In the genomic region with DNA sequence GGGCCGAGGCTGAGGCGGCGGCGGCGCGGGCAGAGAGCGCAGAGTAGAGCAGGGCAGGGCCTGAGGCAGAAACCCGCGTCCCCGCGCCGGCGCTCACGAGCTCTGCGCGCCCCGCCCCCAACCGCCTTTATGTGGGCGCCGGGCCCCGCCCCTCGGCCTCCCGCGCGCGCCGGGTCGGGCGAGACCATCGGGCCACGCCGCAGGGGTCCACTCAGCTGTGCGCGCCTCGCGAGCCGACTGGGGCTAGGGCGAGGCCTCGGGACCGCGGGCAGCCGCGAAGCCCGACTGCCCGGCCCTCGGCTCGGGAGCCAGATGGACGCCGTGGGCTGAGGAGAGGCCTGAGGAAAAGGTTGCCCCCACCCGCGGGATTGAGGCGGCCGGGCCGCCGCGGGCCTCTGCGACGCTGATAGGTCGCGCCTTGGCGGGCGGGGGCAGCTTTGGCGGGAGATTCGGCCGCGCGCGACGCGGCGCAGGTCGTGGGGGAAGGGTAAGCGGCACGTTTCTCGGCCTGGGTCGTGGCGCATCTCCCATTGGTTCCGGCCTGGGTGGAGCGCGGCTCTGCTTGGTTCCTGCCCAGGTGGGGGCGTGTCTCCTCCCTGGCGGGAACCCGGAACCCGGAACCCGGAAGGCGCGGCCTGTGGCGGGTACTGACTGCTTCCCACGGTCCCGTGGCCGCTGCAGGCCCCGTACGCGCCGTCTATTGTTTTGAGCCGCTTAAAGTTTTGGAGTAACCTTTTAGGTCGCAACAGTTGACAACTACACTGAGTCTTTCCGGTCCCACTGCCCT, we compare ENCODE assay signal across 1 cellular context.
TF ChIP-seq lines count a peak whose summit lies in the region.

A gene (minus strand): TSS at position 104 of the 787 bp plus-strand sequence. CDS start 131 bp downstream, outside the sequence.

TF ChIP-seq in HepG2, 621 proteins besides CTCF, POLR2A, EP300 and RAD21 (continued from another document and continues in another):
- TF ChIP-seq ZNF207 (IDR thresholded peaks at IDR 0.05; ENCODE audit: borderline replicate concordance) (no peak), ETV5 (CRISPR knock-in tag; IDR thresholded peaks at IDR 0.05; ENCODE audit: borderline replicate concordance) (peak; percentile 76), ELF3 (CRISPR knock-in tag; IDR thresholded peaks at IDR 0.05) (peak; percentile 89; the same call in 1 of the 2 replicates), ZNF570 (CRISPR knock-in tag; IDR thresholded peaks at IDR 0.05; ENCODE audit: borderline replicate concordance) (peak; percentile 90; the same call in 1 of the 2 replicates), RORA (CRISPR knock-in tag; IDR thresholded peaks at IDR 0.05) (no peak; the same call in 1 of the 2 replicates), MZF1 (CRISPR knock-in tag; IDR thresholded peaks at IDR 0.05; ENCODE audit: borderline replicate concordance) (no peak), ZFAT (CRISPR knock-in tag; conservative IDR thresholded peaks at IDR 0.05) (peak; percentile 42; the same call in 1 of the 2 replicates), PAF1 (CRISPR knock-in tag; IDR thresholded peaks at IDR 0.05) (no peak), FOXK1 (CRISPR knock-in tag; IDR thresholded peaks at IDR 0.05; ENCODE audit: borderline replicate concordance, low read depth) (peak; percentile 52; the same call in 1 of the 2 replicates), ZSCAN20 (CRISPR knock-in tag; IDR thresholded peaks at IDR 0.05; ENCODE audit: borderline replicate concordance) (peak; percentile 98), ZNF337 (CRISPR knock-in tag; IDR thresholded peaks at IDR 0.05; ENCODE audit: borderline replicate concordance, low read depth) (peak; percentile 80; the same call in 1 of the 2 replicates), IKZF1 (IDR thresholded peaks at IDR 0.05) (no peak), ZNF230 (CRISPR knock-in tag; IDR thresholded peaks at IDR 0.05) (peak; percentile 100), ZNF121 (CRISPR knock-in tag; IDR thresholded peaks at IDR 0.05) (peak; percentile 54; the same call in 1 of the 2 replicates), ZNF101 (CRISPR knock-in tag; IDR thresholded peaks at IDR 0.05; ENCODE audit: borderline replicate concordance, low read depth) (peak; percentile 95; the same call in 1 of the 2 replicates), ZNF615 (CRISPR knock-in tag; IDR thresholded peaks at IDR 0.05; ENCODE audit: borderline replicate concordance) (peak; percentile 83; the same call in 1 of the 2 replicates), ZNF296 (CRISPR knock-in tag; conservative IDR thresholded peaks at IDR 0.05) (peak; percentile 64; the same call in 1 of the 2 replicates), TBP (CRISPR knock-in tag; IDR thresholded peaks at IDR 0.05) (no peak), ATM (IDR thresholded peaks at IDR 0.05; ENCODE audit: borderline replicate concordance) (no peak), ZSCAN29 (CRISPR knock-in tag; conservative IDR thresholded peaks at IDR 0.05) (no peak), ZNF558 (CRISPR knock-in tag; IDR thresholded peaks at IDR 0.05; ENCODE audit: borderline replicate concordance) (peak; percentile 92; the same call in 1 of the 2 replicates), SOX6 (IDR thresholded peaks at IDR 0.05) (no peak), SOX6 (CRISPR knock-in tag; IDR thresholded peaks at IDR 0.05) (peak; percentile 64), CCAR2 (optimal IDR thresholded peaks at IDR 0.05; ENCODE audit: low read depth, low read length) (no peak), ZBTB1 (CRISPR knock-in tag; IDR thresholded peaks at IDR 0.05; ENCODE audit: borderline replicate concordance) (no peak), MTF2 (CRISPR knock-in tag; IDR thresholded peaks at IDR 0.05; ENCODE audit: borderline replicate concordance) (no peak), BRCA1 (CRISPR knock-in tag; IDR thresholded peaks at IDR 0.05) (peak; percentile 93; the same call in 1 of the 2 replicates), ZNF660 (CRISPR knock-in tag; IDR thresholded peaks at IDR 0.05; ENCODE audit: borderline replicate concordance, low read depth) (no peak), GLI4 (CRISPR knock-in tag; IDR thresholded peaks at IDR 0.05; ENCODE audit: borderline replicate concordance) (peak; percentile 47; the same call in 1 of the 2 replicates), ATF7-NPFF (CRISPR knock-in tag; IDR thresholded peaks at IDR 0.05; ENCODE audit: low read depth) (peak; percentile 100), KLF12 (CRISPR knock-in tag; IDR thresholded peaks at IDR 0.05; ENCODE audit: borderline replicate concordance) (peak; percentile 92), ZNF891 (CRISPR knock-in tag; IDR thresholded peaks at IDR 0.05) (peak; percentile 97)
- TF ChIP-seq, protein P1, sequence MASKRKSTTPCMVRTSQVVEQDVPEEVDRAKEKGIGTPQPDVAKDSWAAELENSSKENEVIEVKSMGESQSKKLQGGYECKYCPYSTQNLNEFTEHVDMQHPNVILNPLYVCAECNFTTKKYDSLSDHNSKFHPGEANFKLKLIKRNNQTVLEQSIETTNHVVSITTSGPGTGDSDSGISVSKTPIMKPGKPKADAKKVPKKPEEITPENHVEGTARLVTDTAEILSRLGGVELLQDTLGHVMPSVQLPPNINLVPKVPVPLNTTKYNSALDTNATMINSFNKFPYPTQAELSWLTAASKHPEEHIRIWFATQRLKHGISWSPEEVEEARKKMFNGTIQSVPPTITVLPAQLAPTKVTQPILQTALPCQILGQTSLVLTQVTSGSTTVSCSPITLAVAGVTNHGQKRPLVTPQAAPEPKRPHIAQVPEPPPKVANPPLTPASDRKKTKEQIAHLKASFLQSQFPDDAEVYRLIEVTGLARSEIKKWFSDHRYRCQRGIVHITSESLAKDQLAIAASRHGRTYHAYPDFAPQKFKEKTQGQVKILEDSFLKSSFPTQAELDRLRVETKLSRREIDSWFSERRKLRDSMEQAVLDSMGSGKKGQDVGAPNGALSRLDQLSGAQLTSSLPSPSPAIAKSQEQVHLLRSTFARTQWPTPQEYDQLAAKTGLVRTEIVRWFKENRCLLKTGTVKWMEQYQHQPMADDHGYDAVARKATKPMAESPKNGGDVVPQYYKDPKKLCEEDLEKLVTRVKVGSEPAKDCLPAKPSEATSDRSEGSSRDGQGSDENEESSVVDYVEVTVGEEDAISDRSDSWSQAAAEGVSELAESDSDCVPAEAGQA (IDR thresholded peaks at IDR 0.05; ENCODE audit: low read depth) = no peak
- TF ChIP-seq, protein P1 (CRISPR knock-in tag; IDR thresholded peaks at IDR 0.05; ENCODE audit: borderline replicate concordance) = peak; percentile 98
- TF ChIP-seq, protein P2, sequence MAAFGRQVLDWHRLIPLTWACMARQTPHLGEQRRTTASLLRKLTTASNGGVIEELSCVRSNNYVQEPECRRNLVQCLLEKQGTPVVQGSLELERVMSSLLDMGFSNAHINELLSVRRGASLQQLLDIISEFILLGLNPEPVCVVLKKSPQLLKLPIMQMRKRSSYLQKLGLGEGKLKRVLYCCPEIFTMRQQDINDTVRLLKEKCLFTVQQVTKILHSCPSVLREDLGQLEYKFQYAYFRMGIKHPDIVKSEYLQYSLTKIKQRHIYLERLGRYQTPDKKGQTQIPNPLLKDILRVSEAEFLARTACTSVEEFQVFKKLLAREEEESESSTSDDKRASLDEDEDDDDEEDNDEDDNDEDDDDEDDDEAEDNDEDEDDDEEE (CRISPR knock-in tag; IDR thresholded peaks at IDR 0.05) = peak; percentile 97
- TF ChIP-seq, protein P3, sequence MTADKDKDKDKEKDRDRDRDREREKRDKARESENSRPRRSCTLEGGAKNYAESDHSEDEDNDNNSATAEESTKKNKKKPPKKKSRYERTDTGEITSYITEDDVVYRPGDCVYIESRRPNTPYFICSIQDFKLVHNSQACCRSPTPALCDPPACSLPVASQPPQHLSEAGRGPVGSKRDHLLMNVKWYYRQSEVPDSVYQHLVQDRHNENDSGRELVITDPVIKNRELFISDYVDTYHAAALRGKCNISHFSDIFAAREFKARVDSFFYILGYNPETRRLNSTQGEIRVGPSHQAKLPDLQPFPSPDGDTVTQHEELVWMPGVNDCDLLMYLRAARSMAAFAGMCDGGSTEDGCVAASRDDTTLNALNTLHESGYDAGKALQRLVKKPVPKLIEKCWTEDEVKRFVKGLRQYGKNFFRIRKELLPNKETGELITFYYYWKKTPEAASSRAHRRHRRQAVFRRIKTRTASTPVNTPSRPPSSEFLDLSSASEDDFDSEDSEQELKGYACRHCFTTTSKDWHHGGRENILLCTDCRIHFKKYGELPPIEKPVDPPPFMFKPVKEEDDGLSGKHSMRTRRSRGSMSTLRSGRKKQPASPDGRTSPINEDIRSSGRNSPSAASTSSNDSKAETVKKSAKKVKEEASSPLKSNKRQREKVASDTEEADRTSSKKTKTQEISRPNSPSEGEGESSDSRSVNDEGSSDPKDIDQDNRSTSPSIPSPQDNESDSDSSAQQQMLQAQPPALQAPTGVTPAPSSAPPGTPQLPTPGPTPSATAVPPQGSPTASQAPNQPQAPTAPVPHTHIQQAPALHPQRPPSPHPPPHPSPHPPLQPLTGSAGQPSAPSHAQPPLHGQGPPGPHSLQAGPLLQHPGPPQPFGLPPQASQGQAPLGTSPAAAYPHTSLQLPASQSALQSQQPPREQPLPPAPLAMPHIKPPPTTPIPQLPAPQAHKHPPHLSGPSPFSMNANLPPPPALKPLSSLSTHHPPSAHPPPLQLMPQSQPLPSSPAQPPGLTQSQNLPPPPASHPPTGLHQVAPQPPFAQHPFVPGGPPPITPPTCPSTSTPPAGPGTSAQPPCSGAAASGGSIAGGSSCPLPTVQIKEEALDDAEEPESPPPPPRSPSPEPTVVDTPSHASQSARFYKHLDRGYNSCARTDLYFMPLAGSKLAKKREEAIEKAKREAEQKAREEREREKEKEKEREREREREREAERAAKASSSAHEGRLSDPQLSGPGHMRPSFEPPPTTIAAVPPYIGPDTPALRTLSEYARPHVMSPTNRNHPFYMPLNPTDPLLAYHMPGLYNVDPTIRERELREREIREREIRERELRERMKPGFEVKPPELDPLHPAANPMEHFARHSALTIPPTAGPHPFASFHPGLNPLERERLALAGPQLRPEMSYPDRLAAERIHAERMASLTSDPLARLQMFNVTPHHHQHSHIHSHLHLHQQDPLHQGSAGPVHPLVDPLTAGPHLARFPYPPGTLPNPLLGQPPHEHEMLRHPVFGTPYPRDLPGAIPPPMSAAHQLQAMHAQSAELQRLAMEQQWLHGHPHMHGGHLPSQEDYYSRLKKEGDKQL (CRISPR knock-in tag; IDR thresholded peaks at IDR 0.05; ENCODE audit: low read depth) = peak; percentile 39; the same call in 1 of the 2 replicates
- TF ChIP-seq, protein P4, sequence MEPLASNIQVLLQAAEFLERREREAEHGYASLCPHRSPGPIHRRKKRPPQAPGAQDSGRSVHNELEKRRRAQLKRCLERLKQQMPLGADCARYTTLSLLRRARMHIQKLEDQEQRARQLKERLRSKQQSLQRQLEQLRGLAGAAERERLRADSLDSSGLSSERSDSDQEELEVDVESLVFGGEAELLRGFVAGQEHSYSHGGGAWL (CRISPR knock-in tag; IDR thresholded peaks at IDR 0.05) = peak; percentile 99
- TF ChIP-seq, protein P5, sequence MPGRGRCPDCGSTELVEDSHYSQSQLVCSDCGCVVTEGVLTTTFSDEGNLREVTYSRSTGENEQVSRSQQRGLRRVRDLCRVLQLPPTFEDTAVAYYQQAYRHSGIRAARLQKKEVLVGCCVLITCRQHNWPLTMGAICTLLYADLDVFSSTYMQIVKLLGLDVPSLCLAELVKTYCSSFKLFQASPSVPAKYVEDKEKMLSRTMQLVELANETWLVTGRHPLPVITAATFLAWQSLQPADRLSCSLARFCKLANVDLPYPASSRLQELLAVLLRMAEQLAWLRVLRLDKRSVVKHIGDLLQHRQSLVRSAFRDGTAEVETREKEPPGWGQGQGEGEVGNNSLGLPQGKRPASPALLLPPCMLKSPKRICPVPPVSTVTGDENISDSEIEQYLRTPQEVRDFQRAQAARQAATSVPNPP (CRISPR knock-in tag; IDR thresholded peaks at IDR 0.05) = peak; percentile 98
- TF ChIP-seq, protein P6, sequence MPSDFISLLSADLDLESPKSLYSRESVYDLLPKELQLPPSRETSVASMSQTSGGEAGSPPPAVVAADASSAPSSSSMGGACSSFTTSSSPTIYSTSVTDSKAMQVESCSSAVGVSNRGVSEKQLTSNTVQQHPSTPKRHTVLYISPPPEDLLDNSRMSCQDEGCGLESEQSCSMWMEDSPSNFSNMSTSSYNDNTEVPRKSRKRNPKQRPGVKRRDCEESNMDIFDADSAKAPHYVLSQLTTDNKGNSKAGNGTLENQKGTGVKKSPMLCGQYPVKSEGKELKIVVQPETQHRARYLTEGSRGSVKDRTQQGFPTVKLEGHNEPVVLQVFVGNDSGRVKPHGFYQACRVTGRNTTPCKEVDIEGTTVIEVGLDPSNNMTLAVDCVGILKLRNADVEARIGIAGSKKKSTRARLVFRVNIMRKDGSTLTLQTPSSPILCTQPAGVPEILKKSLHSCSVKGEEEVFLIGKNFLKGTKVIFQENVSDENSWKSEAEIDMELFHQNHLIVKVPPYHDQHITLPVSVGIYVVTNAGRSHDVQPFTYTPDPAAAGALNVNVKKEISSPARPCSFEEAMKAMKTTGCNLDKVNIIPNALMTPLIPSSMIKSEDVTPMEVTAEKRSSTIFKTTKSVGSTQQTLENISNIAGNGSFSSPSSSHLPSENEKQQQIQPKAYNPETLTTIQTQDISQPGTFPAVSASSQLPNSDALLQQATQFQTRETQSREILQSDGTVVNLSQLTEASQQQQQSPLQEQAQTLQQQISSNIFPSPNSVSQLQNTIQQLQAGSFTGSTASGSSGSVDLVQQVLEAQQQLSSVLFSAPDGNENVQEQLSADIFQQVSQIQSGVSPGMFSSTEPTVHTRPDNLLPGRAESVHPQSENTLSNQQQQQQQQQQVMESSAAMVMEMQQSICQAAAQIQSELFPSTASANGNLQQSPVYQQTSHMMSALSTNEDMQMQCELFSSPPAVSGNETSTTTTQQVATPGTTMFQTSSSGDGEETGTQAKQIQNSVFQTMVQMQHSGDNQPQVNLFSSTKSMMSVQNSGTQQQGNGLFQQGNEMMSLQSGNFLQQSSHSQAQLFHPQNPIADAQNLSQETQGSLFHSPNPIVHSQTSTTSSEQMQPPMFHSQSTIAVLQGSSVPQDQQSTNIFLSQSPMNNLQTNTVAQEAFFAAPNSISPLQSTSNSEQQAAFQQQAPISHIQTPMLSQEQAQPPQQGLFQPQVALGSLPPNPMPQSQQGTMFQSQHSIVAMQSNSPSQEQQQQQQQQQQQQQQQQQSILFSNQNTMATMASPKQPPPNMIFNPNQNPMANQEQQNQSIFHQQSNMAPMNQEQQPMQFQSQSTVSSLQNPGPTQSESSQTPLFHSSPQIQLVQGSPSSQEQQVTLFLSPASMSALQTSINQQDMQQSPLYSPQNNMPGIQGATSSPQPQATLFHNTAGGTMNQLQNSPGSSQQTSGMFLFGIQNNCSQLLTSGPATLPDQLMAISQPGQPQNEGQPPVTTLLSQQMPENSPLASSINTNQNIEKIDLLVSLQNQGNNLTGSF (CRISPR knock-in tag; IDR thresholded peaks at IDR 0.05) = peak; percentile 98
